Comparison of ENCODE assay signal across 19 cellular contexts in the genomic region with DNA sequence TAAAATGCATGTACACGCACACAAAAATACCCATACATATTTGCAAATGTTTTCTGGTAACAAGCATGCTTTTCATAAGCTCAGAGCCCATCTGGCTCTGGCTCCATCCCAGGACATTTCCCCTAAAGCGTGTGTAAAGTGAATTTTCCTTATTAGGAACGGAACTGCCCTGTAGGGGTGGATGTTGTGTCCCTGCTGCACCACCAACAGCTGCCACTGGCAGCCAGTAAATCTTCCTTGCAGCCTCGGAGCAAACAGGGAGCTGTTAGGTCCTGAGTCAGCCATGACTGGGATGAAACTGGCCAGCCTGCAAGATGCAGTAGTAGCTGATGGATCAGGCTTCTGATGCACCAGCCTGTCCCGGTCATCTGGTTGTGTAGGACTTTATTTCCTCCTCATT.
DNase-seq lines count a peak whose midpoint lies in the region; ATAC-seq and TF ChIP-seq lines count a peak whose summit lies in the region.
"Had no signal": no experiment of that assay in that cellular context is flagged by ENCODE, and none has a peak within 500 bp of the region (broad histone marks: within the 10 kb centered on the region; RNA-seq: fewer than 3 reads in every experiment).

No MANE protein-coding gene starts in this region.

- no peak overlapping the region for H3K27ac Mint-ChIP-seq in chondrocyte (ENCODE audit: unreplicated experiment)

- TF ChIP-seq CTCF in VCaP (conservative IDR thresholded peaks at IDR 0.05) (peak; percentile 39; the same call in 1 of the 2 replicates), chondrocyte (IDR thresholded peaks at IDR 0.05) (no peak)

- peak; percentile 12 for DNase-seq in COLO668 (lab: John Stamatoyannopoulos, UW; ENCODE audit: unreplicated experiment)
- DNase-seq in HT1080 (ENCODE audit: low read depth) = peak; percentile 7
- peak; percentile 76 for DNase-seq in islet precursor cell
- DNase-seq in NCI-H1092 (lab: John Stamatoyannopoulos, UW) = no peak
- no peak for DNase-seq in chondrocyte (ENCODE audit: low spot score)
- DNase-seq: activated CD4-positive, alpha-beta T cell treated with anti-CD3 and anti-CD28 coated beads for 48 hours; activated CD8-positive, alpha-beta memory T cell treated with anti-CD3 and anti-CD28 coated beads, Interleukin-2, amount 50 U/mL, for 4 hours; activated gamma-delta T cell; amniotic stem cell; GF-D8; HCEC 1CT; left ventricle myocardium inferior; NCI-H1105 treated with DMSO at 0.1 percent for 48 hours; sigmoid colon had no signal

- ATAC-seq in GM21737 (IDR thresholded peaks at IDR 0.05; ENCODE audit: unreplicated experiment) (no peak), GM19035 (IDR thresholded peaks at IDR 0.05; ENCODE audit: unreplicated experiment) (no peak)

- H3K27ac ChIP-seq in VCaP = no peak overlapping the region
- H3K27ac ChIP-seq: KMS-11, left ventricle myocardium inferior, sigmoid colon had no signal

- H3K27me3 Mint-ChIP-seq in chondrocyte (ENCODE audit: low read depth) = no peaks in the 10 kb centered on the region

- no peaks in the 10 kb centered on the region for H3K9me3 Mint-ChIP-seq in chondrocyte (ENCODE audit: low read depth)
- H3K9me3 Mint-ChIP-seq: central memory CD8-positive, alpha-beta T cell had no signal

- no peaks in the 10 kb centered on the region for H3K4me1 Mint-ChIP-seq in chondrocyte (ENCODE audit: low read depth)
- H3K4me1 Mint-ChIP-seq: central memory CD8-positive, alpha-beta T cell had no signal

- no peak overlapping the region for H3K4me3 Mint-ChIP-seq in chondrocyte (ENCODE audit: unreplicated experiment)
- H3K4me3 Mint-ChIP-seq: central memory CD8-positive, alpha-beta T cell had no signal

- no peaks in the 10 kb centered on the region for H3K36me3 Mint-ChIP-seq in chondrocyte (ENCODE audit: low read depth)

Comparison
In these comparisons a context has a peak if more than half of its experiments do, and no peak if none do; other contexts are left out.
1. DNase-seq: peak in COLO668 (single experiment), HT1080 (single experiment) and islet precursor cell (single experiment); none in NCI-H1092 (single experiment) and chondrocyte (single experiment).